ENCODE assay signal across 24 cellular contexts in genomic region chr11:72394456-72394855, GRCh38.
"Had no signal": no experiment of that assay in that cellular context is flagged by ENCODE, and none has a peak within 500 bp of the region (broad histone marks: within the 10 kb centered on the region; RNA-seq: fewer than 3 reads in every experiment).

No MANE protein-coding gene starts in this region.

- H3K9me3 ChIP-seq: esophagus muscularis mucosa, gastroesophageal sphincter, left ventricle myocardium inferior, lower lobe of right lung, ovary, suprapubic skin, thyroid gland, upper lobe of left lung, vagina had no signal

- H3K9ac ChIP-seq: neural progenitor cell had no signal

- H2AFZ ChIP-seq: neural progenitor cell had no signal

- ATAC-seq: gastroesophageal sphincter; left cardiac atrium; lower lobe of right lung; natural killer cell treated with Interleukin-12 subunit alpha and Interleukin-12 subunit beta and Interleukin-15 and Interleukin-18, amount 100 ng/mL, for 72 hours; right cardiac atrium had no signal

- H3K27me3 ChIP-seq: esophagus muscularis mucosa, gastroesophageal sphincter, neural progenitor cell, ovary, suprapubic skin, thyroid gland, upper lobe of left lung, vagina had no signal

- H3K4me3 ChIP-seq: coronary artery, esophagus muscularis mucosa, gastroesophageal sphincter, left ventricle myocardium inferior, lower lobe of right lung, neural progenitor cell, ovary, suprapubic skin, thyroid gland, upper lobe of left lung, vagina had no signal

- DNase-seq: effector CD4-positive, alpha-beta T cell; glutamatergic neuron; immature natural killer cell; kidney; left cardiac atrium; left ventricle myocardium inferior; lower lobe of right lung; mesenchymal stem cell; midbrain; nucleus accumbens; ovary; right cardiac atrium; small intestine; stimulated activated CD4-positive, alpha-beta T cell treated with anti-CD3 and anti-CD28 coated beads, Interleukin-12 subunit alpha, Interleukin-12 subunit beta, amount 100 ng/mL, for 4 hours; stimulated activated naive CD4-positive, alpha-beta T cell treated with Interleukin-2 at 50 U/mL for 16 hours; thyroid gland; upper lobe of left lung had no signal

- H3K4me1 ChIP-seq: lower lobe of right lung, upper lobe of left lung, vagina had no signal

- H3K27ac ChIP-seq: coronary artery, esophagus muscularis mucosa, gastroesophageal sphincter, left ventricle myocardium inferior, lower lobe of right lung, neural progenitor cell, ovary, suprapubic skin, thyroid gland, upper lobe of left lung, vagina had no signal

- H3K4me2 ChIP-seq: neural progenitor cell had no signal

- H3K36me3 ChIP-seq: gastroesophageal sphincter, left ventricle myocardium inferior, lower lobe of right lung, neural progenitor cell, ovary, suprapubic skin, thyroid gland, vagina had no signal
